In genomic region chr3:45878124-45878523, GRCh38 we compare ENCODE assay signal across 1 cellular context.
TF ChIP-seq lines count a peak whose summit lies in the region.

No MANE protein-coding gene starts in this region.

TF ChIP-seq in GM12878, 131 proteins besides CTCF, POLR2A, EP300 and RAD21 (continued from another document and continues in another):
- TF ChIP-seq, protein P1, sequence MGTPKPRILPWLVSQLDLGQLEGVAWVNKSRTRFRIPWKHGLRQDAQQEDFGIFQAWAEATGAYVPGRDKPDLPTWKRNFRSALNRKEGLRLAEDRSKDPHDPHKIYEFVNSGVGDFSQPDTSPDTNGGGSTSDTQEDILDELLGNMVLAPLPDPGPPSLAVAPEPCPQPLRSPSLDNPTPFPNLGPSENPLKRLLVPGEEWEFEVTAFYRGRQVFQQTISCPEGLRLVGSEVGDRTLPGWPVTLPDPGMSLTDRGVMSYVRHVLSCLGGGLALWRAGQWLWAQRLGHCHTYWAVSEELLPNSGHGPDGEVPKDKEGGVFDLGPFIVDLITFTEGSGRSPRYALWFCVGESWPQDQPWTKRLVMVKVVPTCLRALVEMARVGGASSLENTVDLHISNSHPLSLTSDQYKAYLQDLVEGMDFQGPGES (IDR thresholded peaks at IDR 0.05): no peak
- TF ChIP-seq MTA3 (IDR thresholded peaks at IDR 0.05; ENCODE audit: borderline replicate concordance, low read length) (peak; percentile 57; the same call in 1 of the 2 replicates), ATF7 (IDR thresholded peaks at IDR 0.05; ENCODE audit: low read depth) (peak; percentile 9; the same call in 1 of the 2 replicates), DPF2 (IDR thresholded peaks at IDR 0.05) (no peak; the same call in 1 of the 2 replicates), CEBPZ (IDR thresholded peaks at IDR 0.05; ENCODE audit: low read depth, low read length) (no peak), POLR2AphosphoS2 (IDR thresholded peaks at IDR 0.05; ENCODE audit: low read depth, low read length) (no peak), CBX5 (IDR thresholded peaks at IDR 0.05; ENCODE audit: low read depth) (no peak), SREBF2 (IDR thresholded peaks at IDR 0.05; ENCODE audit: low read length) (no peak), POLR2AphosphoS5 (IDR thresholded peaks at IDR 0.05; ENCODE audit: low read length) (no peak), MYB (IDR thresholded peaks at IDR 0.05; ENCODE audit: borderline replicate concordance, low read depth, low read length) (no peak), EZH2 (IDR thresholded peaks at IDR 0.05; ENCODE audit: borderline replicate concordance, control insufficient read depth, low read depth, low read length) (no peak), KDM1A (IDR thresholded peaks at IDR 0.05; ENCODE audit: borderline replicate concordance) (no peak), POU2F2 (IDR thresholded peaks at IDR 0.05; ENCODE audit: borderline replicate concordance, low read depth, low read length) (no peak; the same call in 2 of the 3 replicates), FOXM1 (IDR thresholded peaks at IDR 0.05; ENCODE audit: low read depth, low read length) (peak; percentile 91), TAF1 (IDR thresholded peaks at IDR 0.05; ENCODE audit: borderline replicate concordance, low read depth, low read length) (no peak), SMARCA5 (IDR thresholded peaks at IDR 0.05) (no peak), ZNF622 (IDR thresholded peaks at IDR 0.05) (no peak), BRCA1 (IDR thresholded peaks at IDR 0.05; ENCODE audit: low read depth, low read length) (no peak), CBX3 (IDR thresholded peaks at IDR 0.05; ENCODE audit: borderline replicate concordance, low read depth) (no peak), YY1 (IDR thresholded peaks at IDR 0.05; ENCODE audit: low read depth, low read length) (no peak), NR2C2 (IDR thresholded peaks at IDR 0.05; ENCODE audit: borderline replicate concordance, control insufficient read depth, insufficient read length, low read depth) (no peak), ZBTB40 (IDR thresholded peaks at IDR 0.05; ENCODE audit: borderline replicate concordance) (no peak), ZNF592 (IDR thresholded peaks at IDR 0.05) (no peak), MYC (IDR thresholded peaks at IDR 0.05; ENCODE audit: insufficient read depth, insufficient read length, insufficient replicate concordance, low read length, severe bottlenecking) (no peak), ZNF384 (IDR thresholded peaks at IDR 0.05; ENCODE audit: borderline replicate concordance, low read depth, low read length) (peak; percentile 65; the same call in 1 of the 2 replicates), NBN (IDR thresholded peaks at IDR 0.05) (no peak), FOS (IDR thresholded peaks at IDR 0.05; ENCODE audit: borderline replicate concordance, extremely low read depth, insufficient read length) (no peak), MEF2A (IDR thresholded peaks at IDR 0.05; ENCODE audit: insufficient read depth, low read depth, low read length) (peak; percentile 89), TCF12 (IDR thresholded peaks at IDR 0.05; ENCODE audit: low read depth, low read length) (no peak), TCF3 (IDR thresholded peaks at IDR 0.05; ENCODE audit: borderline replicate concordance, insufficient read depth, low read depth, low read length) (no peak), SUZ12 (IDR thresholded peaks at IDR 0.05; ENCODE audit: unreplicated experiment) (no peak), ZBED1 (IDR thresholded peaks at IDR 0.05; ENCODE audit: borderline replicate concordance) (peak; percentile 82; the same call in 1 of the 2 replicates)
- TF ChIP-seq, protein P2, sequence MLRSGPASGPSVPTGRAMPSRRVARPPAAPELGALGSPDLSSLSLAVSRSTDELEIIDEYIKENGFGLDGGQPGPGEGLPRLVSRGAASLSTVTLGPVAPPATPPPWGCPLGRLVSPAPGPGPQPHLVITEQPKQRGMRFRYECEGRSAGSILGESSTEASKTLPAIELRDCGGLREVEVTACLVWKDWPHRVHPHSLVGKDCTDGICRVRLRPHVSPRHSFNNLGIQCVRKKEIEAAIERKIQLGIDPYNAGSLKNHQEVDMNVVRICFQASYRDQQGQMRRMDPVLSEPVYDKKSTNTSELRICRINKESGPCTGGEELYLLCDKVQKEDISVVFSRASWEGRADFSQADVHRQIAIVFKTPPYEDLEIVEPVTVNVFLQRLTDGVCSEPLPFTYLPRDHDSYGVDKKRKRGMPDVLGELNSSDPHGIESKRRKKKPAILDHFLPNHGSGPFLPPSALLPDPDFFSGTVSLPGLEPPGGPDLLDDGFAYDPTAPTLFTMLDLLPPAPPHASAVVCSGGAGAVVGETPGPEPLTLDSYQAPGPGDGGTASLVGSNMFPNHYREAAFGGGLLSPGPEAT (IDR thresholded peaks at IDR 0.05; ENCODE audit: low read depth): peak; percentile 59; the same call in 1 of the 2 replicates
- TF ChIP-seq, protein P3, sequence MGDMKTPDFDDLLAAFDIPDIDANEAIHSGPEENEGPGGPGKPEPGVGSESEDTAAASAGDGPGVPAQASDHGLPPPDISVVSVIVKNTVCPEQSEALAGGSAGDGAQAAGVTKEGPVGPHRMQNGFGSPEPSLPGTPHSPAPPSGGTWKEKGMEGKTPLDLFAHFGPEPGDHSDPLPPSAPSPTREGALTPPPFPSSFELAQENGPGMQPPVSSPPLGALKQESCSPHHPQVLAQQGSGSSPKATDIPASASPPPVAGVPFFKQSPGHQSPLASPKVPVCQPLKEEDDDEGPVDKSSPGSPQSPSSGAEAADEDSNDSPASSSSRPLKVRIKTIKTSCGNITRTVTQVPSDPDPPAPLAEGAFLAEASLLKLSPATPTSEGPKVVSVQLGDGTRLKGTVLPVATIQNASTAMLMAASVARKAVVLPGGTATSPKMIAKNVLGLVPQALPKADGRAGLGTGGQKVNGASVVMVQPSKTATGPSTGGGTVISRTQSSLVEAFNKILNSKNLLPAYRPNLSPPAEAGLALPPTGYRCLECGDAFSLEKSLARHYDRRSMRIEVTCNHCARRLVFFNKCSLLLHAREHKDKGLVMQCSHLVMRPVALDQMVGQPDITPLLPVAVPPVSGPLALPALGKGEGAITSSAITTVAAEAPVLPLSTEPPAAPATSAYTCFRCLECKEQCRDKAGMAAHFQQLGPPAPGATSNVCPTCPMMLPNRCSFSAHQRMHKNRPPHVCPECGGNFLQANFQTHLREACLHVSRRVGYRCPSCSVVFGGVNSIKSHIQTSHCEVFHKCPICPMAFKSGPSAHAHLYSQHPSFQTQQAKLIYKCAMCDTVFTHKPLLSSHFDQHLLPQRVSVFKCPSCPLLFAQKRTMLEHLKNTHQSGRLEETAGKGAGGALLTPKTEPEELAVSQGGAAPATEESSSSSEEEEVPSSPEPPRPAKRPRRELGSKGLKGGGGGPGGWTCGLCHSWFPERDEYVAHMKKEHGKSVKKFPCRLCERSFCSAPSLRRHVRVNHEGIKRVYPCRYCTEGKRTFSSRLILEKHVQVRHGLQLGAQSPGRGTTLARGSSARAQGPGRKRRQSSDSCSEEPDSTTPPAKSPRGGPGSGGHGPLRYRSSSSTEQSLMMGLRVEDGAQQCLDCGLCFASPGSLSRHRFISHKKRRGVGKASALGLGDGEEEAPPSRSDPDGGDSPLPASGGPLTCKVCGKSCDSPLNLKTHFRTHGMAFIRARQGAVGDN (IDR thresholded peaks at IDR 0.05): no peak
- TF ChIP-seq, protein P4, sequence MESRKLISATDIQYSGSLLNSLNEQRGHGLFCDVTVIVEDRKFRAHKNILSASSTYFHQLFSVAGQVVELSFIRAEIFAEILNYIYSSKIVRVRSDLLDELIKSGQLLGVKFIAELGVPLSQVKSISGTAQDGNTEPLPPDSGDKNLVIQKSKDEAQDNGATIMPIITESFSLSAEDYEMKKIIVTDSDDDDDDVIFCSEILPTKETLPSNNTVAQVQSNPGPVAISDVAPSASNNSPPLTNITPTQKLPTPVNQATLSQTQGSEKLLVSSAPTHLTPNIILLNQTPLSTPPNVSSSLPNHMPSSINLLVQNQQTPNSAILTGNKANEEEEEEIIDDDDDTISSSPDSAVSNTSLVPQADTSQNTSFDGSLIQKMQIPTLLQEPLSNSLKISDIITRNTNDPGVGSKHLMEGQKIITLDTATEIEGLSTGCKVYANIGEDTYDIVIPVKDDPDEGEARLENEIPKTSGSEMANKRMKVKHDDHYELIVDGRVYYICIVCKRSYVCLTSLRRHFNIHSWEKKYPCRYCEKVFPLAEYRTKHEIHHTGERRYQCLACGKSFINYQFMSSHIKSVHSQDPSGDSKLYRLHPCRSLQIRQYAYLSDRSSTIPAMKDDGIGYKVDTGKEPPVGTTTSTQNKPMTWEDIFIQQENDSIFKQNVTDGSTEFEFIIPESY (IDR thresholded peaks at IDR 0.05): no peak
- TF ChIP-seq, protein P5, sequence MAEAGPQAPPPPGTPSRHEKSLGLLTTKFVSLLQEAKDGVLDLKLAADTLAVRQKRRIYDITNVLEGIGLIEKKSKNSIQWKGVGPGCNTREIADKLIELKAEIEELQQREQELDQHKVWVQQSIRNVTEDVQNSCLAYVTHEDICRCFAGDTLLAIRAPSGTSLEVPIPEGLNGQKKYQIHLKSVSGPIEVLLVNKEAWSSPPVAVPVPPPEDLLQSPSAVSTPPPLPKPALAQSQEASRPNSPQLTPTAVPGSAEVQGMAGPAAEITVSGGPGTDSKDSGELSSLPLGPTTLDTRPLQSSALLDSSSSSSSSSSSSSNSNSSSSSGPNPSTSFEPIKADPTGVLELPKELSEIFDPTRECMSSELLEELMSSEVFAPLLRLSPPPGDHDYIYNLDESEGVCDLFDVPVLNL (IDR thresholded peaks at IDR 0.05; ENCODE audit: low read depth, low read length): no peak
